1 cellular context compared by ENCODE assay signal in the genomic region with DNA sequence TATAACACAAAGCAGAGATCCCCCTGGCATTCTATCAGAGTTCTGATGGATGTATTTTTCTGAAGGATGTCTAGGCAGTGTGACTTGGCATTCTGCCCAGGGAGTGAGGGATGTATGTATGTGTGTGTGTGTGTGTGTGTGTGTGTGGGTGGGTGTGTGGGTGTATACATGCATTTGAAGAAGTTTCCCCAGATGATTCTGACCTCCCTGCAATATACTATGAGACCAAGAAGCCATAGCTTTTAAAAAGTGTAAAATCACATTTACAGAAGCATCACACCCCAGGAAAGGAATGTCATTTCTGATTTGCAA.
A peak's percentile ranks its signal among the peaks of the same experiment; 100 is the strongest.
TF ChIP-seq lines count a peak whose summit lies in the region.

No MANE protein-coding gene starts in this region.

TF ChIP-seq in SK-N-SH, 30 proteins besides CTCF, POLR2A, EP300 and RAD21 (continued from another document):
- TF ChIP-seq, protein P1, sequence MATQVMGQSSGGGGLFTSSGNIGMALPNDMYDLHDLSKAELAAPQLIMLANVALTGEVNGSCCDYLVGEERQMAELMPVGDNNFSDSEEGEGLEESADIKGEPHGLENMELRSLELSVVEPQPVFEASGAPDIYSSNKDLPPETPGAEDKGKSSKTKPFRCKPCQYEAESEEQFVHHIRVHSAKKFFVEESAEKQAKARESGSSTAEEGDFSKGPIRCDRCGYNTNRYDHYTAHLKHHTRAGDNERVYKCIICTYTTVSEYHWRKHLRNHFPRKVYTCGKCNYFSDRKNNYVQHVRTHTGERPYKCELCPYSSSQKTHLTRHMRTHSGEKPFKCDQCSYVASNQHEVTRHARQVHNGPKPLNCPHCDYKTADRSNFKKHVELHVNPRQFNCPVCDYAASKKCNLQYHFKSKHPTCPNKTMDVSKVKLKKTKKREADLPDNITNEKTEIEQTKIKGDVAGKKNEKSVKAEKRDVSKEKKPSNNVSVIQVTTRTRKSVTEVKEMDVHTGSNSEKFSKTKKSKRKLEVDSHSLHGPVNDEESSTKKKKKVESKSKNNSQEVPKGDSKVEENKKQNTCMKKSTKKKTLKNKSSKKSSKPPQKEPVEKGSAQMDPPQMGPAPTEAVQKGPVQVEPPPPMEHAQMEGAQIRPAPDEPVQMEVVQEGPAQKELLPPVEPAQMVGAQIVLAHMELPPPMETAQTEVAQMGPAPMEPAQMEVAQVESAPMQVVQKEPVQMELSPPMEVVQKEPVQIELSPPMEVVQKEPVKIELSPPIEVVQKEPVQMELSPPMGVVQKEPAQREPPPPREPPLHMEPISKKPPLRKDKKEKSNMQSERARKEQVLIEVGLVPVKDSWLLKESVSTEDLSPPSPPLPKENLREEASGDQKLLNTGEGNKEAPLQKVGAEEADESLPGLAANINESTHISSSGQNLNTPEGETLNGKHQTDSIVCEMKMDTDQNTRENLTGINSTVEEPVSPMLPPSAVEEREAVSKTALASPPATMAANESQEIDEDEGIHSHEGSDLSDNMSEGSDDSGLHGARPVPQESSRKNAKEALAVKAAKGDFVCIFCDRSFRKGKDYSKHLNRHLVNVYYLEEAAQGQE (IDR thresholded peaks at IDR 0.05; ENCODE audit: low read depth, low read length): no peak
- TF ChIP-seq TCF12 (IDR thresholded peaks at IDR 0.05) (peak; percentile 33; the same call in 1 of the 2 replicates), NFIC (IDR thresholded peaks at IDR 0.05; ENCODE audit: borderline replicate concordance) (peak; percentile 88), MXI1 (IDR thresholded peaks at IDR 0.05; ENCODE audit: low read depth, low read length) (no peak)
- TF ChIP-seq, protein P2, sequence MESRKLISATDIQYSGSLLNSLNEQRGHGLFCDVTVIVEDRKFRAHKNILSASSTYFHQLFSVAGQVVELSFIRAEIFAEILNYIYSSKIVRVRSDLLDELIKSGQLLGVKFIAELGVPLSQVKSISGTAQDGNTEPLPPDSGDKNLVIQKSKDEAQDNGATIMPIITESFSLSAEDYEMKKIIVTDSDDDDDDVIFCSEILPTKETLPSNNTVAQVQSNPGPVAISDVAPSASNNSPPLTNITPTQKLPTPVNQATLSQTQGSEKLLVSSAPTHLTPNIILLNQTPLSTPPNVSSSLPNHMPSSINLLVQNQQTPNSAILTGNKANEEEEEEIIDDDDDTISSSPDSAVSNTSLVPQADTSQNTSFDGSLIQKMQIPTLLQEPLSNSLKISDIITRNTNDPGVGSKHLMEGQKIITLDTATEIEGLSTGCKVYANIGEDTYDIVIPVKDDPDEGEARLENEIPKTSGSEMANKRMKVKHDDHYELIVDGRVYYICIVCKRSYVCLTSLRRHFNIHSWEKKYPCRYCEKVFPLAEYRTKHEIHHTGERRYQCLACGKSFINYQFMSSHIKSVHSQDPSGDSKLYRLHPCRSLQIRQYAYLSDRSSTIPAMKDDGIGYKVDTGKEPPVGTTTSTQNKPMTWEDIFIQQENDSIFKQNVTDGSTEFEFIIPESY (IDR thresholded peaks at IDR 0.05; ENCODE audit: borderline replicate concordance, low read depth): no peak
- TF ChIP-seq, protein P3, sequence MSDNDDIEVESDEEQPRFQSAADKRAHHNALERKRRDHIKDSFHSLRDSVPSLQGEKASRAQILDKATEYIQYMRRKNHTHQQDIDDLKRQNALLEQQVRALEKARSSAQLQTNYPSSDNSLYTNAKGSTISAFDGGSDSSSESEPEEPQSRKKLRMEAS (IDR thresholded peaks at IDR 0.05; ENCODE audit: low read depth): 0 out of 2 replicates have a peak, but pooled peaks have one; percentile 7
